In genomic region chr15:60651734-60652141, GRCh38 we compare ENCODE assay signal across 9 cellular contexts.
DNase-seq lines count a peak whose midpoint lies in the region; ATAC-seq, FAIRE-seq and TF ChIP-seq lines count a peak whose summit lies in the region.
"Had no signal": no experiment of that assay in that cellular context is flagged by ENCODE, and none has a peak within 500 bp of the region (broad histone marks: within the 10 kb centered on the region; RNA-seq: fewer than 3 reads in every experiment).

No MANE protein-coding gene starts in this region.

- peaks cover 31% of the 10 kb centered on the region for H3K4me1 Mint-ChIP-seq in type B pancreatic cell (ENCODE audit: unreplicated experiment)

- no peak; the same call in 2 of the 3 replicates for ATAC-seq in HepG2
- no peak for ATAC-seq in right lobe of liver
- ATAC-seq in HG03354 (IDR thresholded peaks at IDR 0.05; ENCODE audit: poor library complexity, severe bottlenecking, unreplicated experiment): peak; percentile 54
- no peak for ATAC-seq in GM18873 (IDR thresholded peaks at IDR 0.05; ENCODE audit: low FRiP score, unreplicated experiment)
- no peak for ATAC-seq in sciatic nerve
- ATAC-seq in HG03521 (IDR thresholded peaks at IDR 0.05; ENCODE audit: unreplicated experiment): no peak

- TF ChIP-seq POLR2A in HepG2 (IDR thresholded peaks at IDR 0.05; ENCODE audit: insufficient read depth in 1 of 2, low read depth in 2 of 2, low read length in 2 of 2): no peak
- TF ChIP-seq POLR2A in right lobe of liver (IDR thresholded peaks at IDR 0.05): no peak

- WGBS in HepG2 (ENCODE audit: low lambda C conversion rate): 48% methylated on average over 2 of the region's 2 CpGs
- WGBS in right lobe of liver (ENCODE audit: insufficient coverage, low coverage, low lambda C conversion rate, missing lambda C conversion rate): 94% methylated on average over 2 of the region's 2 CpGs

- H3K79me2 ChIP-seq in HepG2 (ENCODE audit: insufficient read depth, low read length): no peaks in the 10 kb centered on the region

- TF ChIP-seq CTCF in HepG2 (CRISPR knock-in tag; IDR thresholded peaks at IDR 0.05) (no peak), right lobe of liver (IDR thresholded peaks at IDR 0.05) (no peak), type B pancreatic cell (conservative IDR thresholded peaks at IDR 0.05) (no peak)

- H3K36me3 ChIP-seq in HepG2 (replicated peaks in 1 of 2; ENCODE audit: control insufficient read depth in 1 of 2, insufficient read depth in 2 of 2, low read length in 2 of 2) (no peaks in the 10 kb centered on the region), right lobe of liver (no peaks in the 10 kb centered on the region)

- no peak for FAIRE-seq in HepG2 (lab: Jason Lieb, UNC)

- H3K27ac ChIP-seq in HepG2 (ENCODE audit: extremely low read length, insufficient read depth, low read length) (no peak overlapping the region), right lobe of liver (no peak overlapping the region)

- DNase-seq in HepG2 (ENCODE audit: low spot score) (no peak), right lobe of liver (no peak), NCI-H69 (lab: John Stamatoyannopoulos, UW) (peak; percentile 93), type B pancreatic cell (ENCODE audit: extremely low spot score, unreplicated experiment) (no peak), sciatic nerve (ENCODE audit: low spot score) (no peak)

- H3K36me3 Mint-ChIP-seq in type B pancreatic cell: no peaks in the 10 kb centered on the region

- H3K4me3 Mint-ChIP-seq in type B pancreatic cell: peak overlapping the region; percentile 9

- no peak overlapping the region for H2AFZ ChIP-seq in HepG2 (ENCODE audit: low read length)

- in situ Hi-C loops in HepG2 (cut with HindIII; ENCODE audit: extremely low pct_ligation_motif_present, low pct_unique_long_range_greater_than_20kb): no loop called here

- H3K27me3 ChIP-seq in HepG2 (ENCODE audit: control insufficient read depth in 1 of 2, insufficient read depth in 2 of 2, low read length in 2 of 2) (peaks cover 0 to 16% of the 10 kb centered on the region in 2 experiments; a peak in 2 of 5 replicates), right lobe of liver (no peaks in the 10 kb centered on the region)

- no TSS peak for BruUV-seq in HepG2 (replicated peaks; lab: Mats Ljungman, UMichigan)

- POLR2A ChIA-PET in HepG2 (lab: Yijun Ruan, JAX): interaction anchor here (0.6 kb wide), 1 partner anchor 1191 kb away, joined by 3 read pairs; no protein-coding TSS in a partner anchor

- no peak for TF ChIP-seq RAD21 in HepG2 (CRISPR knock-in tag; IDR thresholded peaks at IDR 0.05)

- H3K9me3 Mint-ChIP-seq in type B pancreatic cell: no peaks in the 10 kb centered on the region
- H3K9me3 Mint-ChIP-seq: activated T-helper 2 cell treated with anti-CD3 and anti-CD28 coated beads, Interferon-gamma antibody, Interleukin-2, Interleukin-4, amounts not matched to agents 10 μg/mL and 5 μg/mL and 100 μg/mL, durations not matched to agents 14 hours and 24 hours and 36 hours had no signal

- H4K20me1 ChIP-seq in HepG2 (ENCODE audit: insufficient read depth, low read length): no peaks in the 10 kb centered on the region

- intact Hi-C loops in HepG2 (cut with micrococcal nuclease; ENCODE audit: unreplicated experiment): no loop called here
- intact Hi-C loops in right lobe of liver (cut with DNase I): no loop called here
- intact Hi-C loops in sciatic nerve (cut with DNase I): no loop called here

- H3K4me1 ChIP-seq in HepG2 (ENCODE audit: insufficient read depth, low read length) (peaks cover 28% of the 10 kb centered on the region), right lobe of liver (peaks cover 0 to 12% (median 0%) of the 10 kb centered on the region in 4 donors)

- H3K4me3 ChIP-seq in HepG2 (replicated peaks in 1 of 3; ENCODE audit: insufficient read depth in 1 of 3, low read depth in 2 of 3, low read length in 3 of 3): no peak overlapping the region
- no peak overlapping the region for H3K4me3 ChIP-seq in right lobe of liver

- peaks cover 7% of the 10 kb centered on the region for H3K27me3 Mint-ChIP-seq in type B pancreatic cell

- no peak overlapping the region for H3K9ac ChIP-seq in HepG2 (ENCODE audit: insufficient read depth, low read depth, low read length)

- TF ChIP-seq EP300 in HepG2 (IDR thresholded peaks at IDR 0.05; ENCODE audit: low read depth in 2 of 2, low read length in 2 of 2): no peak
- no peak for TF ChIP-seq EP300 in HepG2 (CRISPR knock-in tag; IDR thresholded peaks at IDR 0.05; ENCODE audit: borderline replicate concordance)

- H3K4me2 ChIP-seq in HepG2 (ENCODE audit: low read depth, low read length): peak overlapping the region; percentile 60; the same call in 1 of the 2 replicates

- no peak overlapping the region for H3K27ac Mint-ChIP-seq in type B pancreatic cell
- H3K27ac Mint-ChIP-seq: activated T-helper 2 cell treated with anti-CD3 and anti-CD28 coated beads, Interferon-gamma antibody, Interleukin-2, Interleukin-4, amounts not matched to agents 10 μg/mL and 5 μg/mL and 100 μg/mL, durations not matched to agents 14 hours and 24 hours and 36 hours had no signal

- no peaks in the 10 kb centered on the region for H3K9me3 ChIP-seq in HepG2 (ENCODE audit: low read length)
- H3K9me3 ChIP-seq in right lobe of liver: no peaks in the 10 kb centered on the region

- CTCF ChIA-PET in HepG2 (lab: Yijun Ruan, JAX; ENCODE audit: low intra/inter-chr PET ratio, low total read pairs): no interaction called here

TF ChIP-seq in HepG2, 621 proteins besides CTCF, POLR2A, EP300 and RAD21:
- TF ChIP-seq ZNF143 (CRISPR knock-in tag; IDR thresholded peaks at IDR 0.05) (no peak), TGIF2 (CRISPR knock-in tag; IDR thresholded peaks at IDR 0.05) (no peak), NR3C1 (CRISPR knock-in tag; IDR thresholded peaks at IDR 0.05) (no peak), BHLHE40 (IDR thresholded peaks at IDR 0.05; ENCODE audit: low read length) (no peak), TBP (CRISPR knock-in tag; IDR thresholded peaks at IDR 0.05) (no peak), ZSCAN29 (CRISPR knock-in tag; conservative IDR thresholded peaks at IDR 0.05) (no peak)
- TF ChIP-seq, protein P1, sequence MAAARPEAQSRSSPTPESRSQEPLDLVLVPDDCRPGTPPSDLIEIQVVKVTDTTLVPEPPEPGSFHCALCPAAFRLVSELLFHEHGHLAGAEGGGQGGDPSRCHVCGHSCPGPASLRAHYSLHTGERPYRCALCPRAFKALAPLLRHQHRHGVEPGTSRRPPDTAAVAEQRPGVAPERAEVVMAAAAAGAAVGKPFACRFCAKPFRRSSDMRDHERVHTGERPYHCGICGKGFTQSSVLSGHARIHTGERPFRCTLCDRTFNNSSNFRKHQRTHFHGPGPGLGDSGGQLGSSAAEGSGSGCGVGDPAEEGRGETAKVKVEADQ (CRISPR knock-in tag; IDR thresholded peaks at IDR 0.05; ENCODE audit: borderline replicate concordance): no peak
